Comparison of ENCODE assay signal across 1 cellular context in genomic region chr11:16815047-16815767, GRCh38.
TF ChIP-seq lines count a peak whose summit lies in the region.

No MANE protein-coding gene starts in this region.

TF ChIP-seq in GM23338, 12 proteins besides CTCF, POLR2A, EP300 and RAD21 (continued from another document):
- TF ChIP-seq ZNF462 (CRISPR knock-in tag; IDR thresholded peaks at IDR 0.05), result no peak
- TF ChIP-seq EZH2 (IDR thresholded peaks at IDR 0.05; ENCODE audit: low read depth, unreplicated experiment), result no peak
- no peak for TF ChIP-seq REST (IDR thresholded peaks at IDR 0.05; ENCODE audit: unreplicated experiment)
- TF ChIP-seq STAT1 (IDR thresholded peaks at IDR 0.05; ENCODE audit: unreplicated experiment), result no peak
- no peak for TF ChIP-seq JUNB (IDR thresholded peaks at IDR 0.05; ENCODE audit: unreplicated experiment)
- no peak for TF ChIP-seq ETS1 (IDR thresholded peaks at IDR 0.05)
- TF ChIP-seq ZNF331 (CRISPR knock-in tag; IDR thresholded peaks at IDR 0.05; ENCODE audit: low read depth), result no peak
- TF ChIP-seq CREB1 (CRISPR knock-in tag; IDR thresholded peaks at IDR 0.05; ENCODE audit: low read depth), result no peak
- no peak for TF ChIP-seq NANOG (IDR thresholded peaks at IDR 0.05; ENCODE audit: borderline replicate concordance)
